ENCODE assay signal across 8 cellular contexts in the genomic region with DNA sequence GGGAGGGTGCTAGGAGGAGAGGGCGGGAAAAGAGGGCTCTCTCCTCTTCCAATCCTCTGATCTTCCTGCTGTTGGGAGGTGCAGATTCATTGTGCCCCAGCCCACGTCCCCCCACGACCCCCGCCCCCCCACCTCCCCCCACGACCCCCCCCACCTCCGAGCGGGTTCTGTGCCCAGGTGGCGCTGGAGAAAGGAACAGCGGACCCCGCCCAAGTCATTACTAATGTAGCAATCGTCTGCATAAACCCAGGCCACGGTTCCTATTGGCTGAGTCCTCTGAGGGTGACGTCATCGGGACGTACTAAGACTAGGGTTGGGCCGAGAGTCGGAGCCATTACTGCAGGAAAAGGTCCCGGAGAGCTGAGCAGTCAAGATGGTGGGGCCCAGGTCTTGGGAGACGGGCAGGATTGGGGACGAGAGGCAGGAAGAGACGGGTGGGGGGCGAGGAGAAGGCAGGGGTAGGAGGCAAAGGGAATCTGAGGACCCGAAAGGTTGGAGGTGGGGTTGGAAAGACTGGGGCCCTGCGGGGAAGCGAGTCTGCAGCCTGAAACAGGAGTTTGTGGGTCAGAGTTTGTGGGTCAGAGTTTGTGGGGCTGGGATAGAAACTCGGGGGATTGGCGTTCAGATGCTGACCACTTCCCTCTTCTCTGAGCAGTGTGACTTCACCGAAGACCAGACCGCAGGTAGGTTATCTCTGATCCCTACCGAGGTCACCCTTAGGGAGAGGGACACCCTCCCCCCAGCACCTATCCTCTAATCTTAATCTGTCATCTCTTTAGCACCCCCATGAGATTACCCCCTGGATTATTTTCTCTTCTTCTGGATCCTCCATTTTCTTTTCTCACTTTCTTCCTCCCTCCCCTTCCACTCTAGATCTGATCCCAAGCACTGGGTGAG. TPM values are rescaled to one million over a fixed set of nuclear protein-coding genes. Genes with fewer than 3 reads are reported as not detected.
A peak's percentile ranks its signal among the peaks of the same experiment; 100 is the strongest.
DNase-seq lines count a peak whose midpoint lies in the region; ATAC-seq and TF ChIP-seq lines count a peak whose summit lies in the region.

Gene MYL6 (plus strand): TSS at position 331 of the 897 bp plus-strand sequence. CDS start 43 bp downstream, at position 374.

- no peaks in the 10 kb centered on the region for H3K27me3 ChIP-seq in DOHH2 (ENCODE audit: control insufficient read depth, low read length)

- peak within 1 kb of the TSS; percentile 94 for H3K4me2 ChIP-seq in DOHH2 (ENCODE audit: low read length)

- intact Hi-C loops in activated T-helper 2 cell treated with anti-CD3 and anti-CD28 coated beads, Interferon-gamma antibody, Interleukin-2, Interleukin-4, amounts not matched to agents 10 μg/mL and 5 μg/mL and 100 μg/mL, durations not matched to agents 14 hours and 24 hours and 36 hours (cut with micrococcal nuclease) = loop anchor here (1.0 to 5.0 kb wide), 4 partner anchors 31 to 954 kb away; partner anchors contain the start of genes SMARCC2, STAT6 and ZC3H10

- peaks cover 15% of the 10 kb centered on the region for H4K20me1 ChIP-seq in DOHH2 (ENCODE audit: control insufficient read depth, insufficient read depth, low read depth, low read length)

- peaks cover 20% of the 10 kb centered on the region for H3F3A ChIP-seq in DOHH2 (ENCODE audit: control insufficient read depth, insufficient read depth)

- CTCF ChIA-PET in RWPE1 (lab: Yijun Ruan, JAX) = interaction anchor here (0.5 to 0.6 kb wide), 3 partner anchors 30 to 38 kb away, joined by 3 to 7 read pairs (median 4); no protein-coding TSS in a partner anchor

- TF ChIP-seq CTCF in DOHH2 (IDR thresholded peaks at IDR 0.05; ENCODE audit: low read depth, low read length, poor library complexity, severe bottlenecking) (no peak), LNCaP clone FGC (IDR thresholded peaks at IDR 0.05; ENCODE audit: control insufficient read depth, extremely low read depth, insufficient read depth) (0 out of 2 replicates have a peak, but pooled peaks have one; percentile 15), RWPE1 (conservative IDR thresholded peaks at IDR 0.05; ENCODE audit: low read depth) (no peak; the same call in 1 of the 2 replicates), fibroblast of pulmonary artery (IDR thresholded peaks at IDR 0.05; ENCODE audit: low read length, missing control alignments) (no peak)

- H3K27me3 Mint-ChIP-seq in activated T-helper 2 cell treated with anti-CD3 and anti-CD28 coated beads, Interferon-gamma antibody, Interleukin-2, Interleukin-4, amounts not matched to agents 10 μg/mL and 5 μg/mL and 100 μg/mL, durations not matched to agents 14 hours and 24 hours and 36 hours (ENCODE audit: low read depth) = no peaks in the 10 kb centered on the region
- H3K27me3 Mint-ChIP-seq in natural killer cell treated with Interleukin-12 subunit alpha and Interleukin-12 subunit beta and Interleukin-15 and Interleukin-18, amount 100 ng/mL, for 72 hours = no peaks in the 10 kb centered on the region

- peaks cover 54% of the 10 kb centered on the region for H3K4me1 Mint-ChIP-seq in activated T-helper 2 cell treated with anti-CD3 and anti-CD28 coated beads, Interferon-gamma antibody, Interleukin-2, Interleukin-4, amounts not matched to agents 10 μg/mL and 5 μg/mL and 100 μg/mL, durations not matched to agents 14 hours and 24 hours and 36 hours (ENCODE audit: low read depth)
- H3K4me1 Mint-ChIP-seq in natural killer cell treated with Interleukin-12 subunit alpha and Interleukin-12 subunit beta and Interleukin-15 and Interleukin-18, amount 100 ng/mL, for 72 hours (ENCODE audit: low read depth in 2 of 2) = peaks cover 42 to 48% of the 10 kb centered on the region in 2 donors

- H3K27ac ChIP-seq in DOHH2 (ENCODE audit: low read depth, low read length) (peak within 1 kb of the TSS; percentile 78), RWPE1 (peak within 1 kb of the TSS; percentile 97)

- H3K27ac Mint-ChIP-seq in activated T-helper 2 cell treated with anti-CD3 and anti-CD28 coated beads, Interferon-gamma antibody, Interleukin-2, Interleukin-4, amounts not matched to agents 10 μg/mL and 5 μg/mL and 100 μg/mL, durations not matched to agents 14 hours and 24 hours and 36 hours = peak within 1 kb of the TSS; percentile 91
- peak within 1 kb of the TSS; percentile 94 to 98 for H3K27ac Mint-ChIP-seq in natural killer cell treated with Interleukin-12 subunit alpha and Interleukin-12 subunit beta and Interleukin-15 and Interleukin-18, amount 100 ng/mL, for 72 hours

- POLR2A ChIA-PET in RWPE1 (lab: Yijun Ruan, JAX; ENCODE audit: low non-redundant PET) = interaction anchor here (0.6 to 1.4 kb wide), 3 partner anchors 30 to 38 kb away, joined by 3 to 6 read pairs (median 3); partner anchors contain the start of gene ESYT1

- peaks cover 50% of the 10 kb centered on the region for H3K79me2 ChIP-seq in DOHH2 (ENCODE audit: control insufficient read depth, low read length)

- H3K9me3 ChIP-seq in DOHH2 (ENCODE audit: control insufficient read depth, insufficient read depth, low read length) = no peaks in the 10 kb centered on the region

- H3K4me3 ChIP-seq in DOHH2 (ENCODE audit: low read length) (peak within 1 kb of the TSS; percentile 91), LNCaP clone FGC (ENCODE audit: low read depth, low read length) (peak within 1 kb of the TSS; percentile 90), fibroblast of pulmonary artery (replicated peaks; ENCODE audit: low read depth, low read length) (peak within 1 kb of the TSS; percentile 99)

- peaks cover 41% of the 10 kb centered on the region for H3K4me1 ChIP-seq in DOHH2 (ENCODE audit: control insufficient read depth, low read length)

- peak; percentile 91 to 95 for ATAC-seq in natural killer cell treated with Interleukin-12 subunit alpha and Interleukin-12 subunit beta and Interleukin-15 and Interleukin-18, amount 100 ng/mL, for 72 hours
- ATAC-seq in stimulated activated naive CD8-positive, alpha-beta T cell treated with anti-CD3 and anti-CD28 coated beads, Interleukin-15, Interleukin-2, amounts not matched to agents 100 U/mL and 50 U/mL, for 24 hours = peak; percentile 88

- H3K36me3 ChIP-seq in DOHH2 (ENCODE audit: control insufficient read depth, low read length) = peaks cover 64% of the 10 kb centered on the region

- peak within 1 kb of the TSS; percentile 97 for H3K4me3 Mint-ChIP-seq in activated T-helper 2 cell treated with anti-CD3 and anti-CD28 coated beads, Interferon-gamma antibody, Interleukin-2, Interleukin-4, amounts not matched to agents 10 μg/mL and 5 μg/mL and 100 μg/mL, durations not matched to agents 14 hours and 24 hours and 36 hours (ENCODE audit: low read depth)
- peak within 1 kb of the TSS; percentile 100 for H3K4me3 Mint-ChIP-seq in natural killer cell treated with Interleukin-12 subunit alpha and Interleukin-12 subunit beta and Interleukin-15 and Interleukin-18, amount 100 ng/mL, for 72 hours

- H3K36me3 Mint-ChIP-seq in activated T-helper 2 cell treated with anti-CD3 and anti-CD28 coated beads, Interferon-gamma antibody, Interleukin-2, Interleukin-4, amounts not matched to agents 10 μg/mL and 5 μg/mL and 100 μg/mL, durations not matched to agents 14 hours and 24 hours and 36 hours (ENCODE audit: low read depth) = peaks cover 68% of the 10 kb centered on the region
- peaks cover 35% of the 10 kb centered on the region for H3K36me3 Mint-ChIP-seq in natural killer cell treated with Interleukin-12 subunit alpha and Interleukin-12 subunit beta and Interleukin-15 and Interleukin-18, amount 100 ng/mL, for 72 hours

- no peaks in the 10 kb centered on the region for H3K9me3 Mint-ChIP-seq in activated T-helper 2 cell treated with anti-CD3 and anti-CD28 coated beads, Interferon-gamma antibody, Interleukin-2, Interleukin-4, amounts not matched to agents 10 μg/mL and 5 μg/mL and 100 μg/mL, durations not matched to agents 14 hours and 24 hours and 36 hours
- no peaks in the 10 kb centered on the region for H3K9me3 Mint-ChIP-seq in natural killer cell treated with Interleukin-12 subunit alpha and Interleukin-12 subunit beta and Interleukin-15 and Interleukin-18, amount 100 ng/mL, for 72 hours

- DNase-seq in H4 (ENCODE audit: low spot score) (peak; percentile 99), LNCaP clone FGC (ENCODE audit: low read depth) (peak; percentile 94), RWPE1 (ENCODE audit: low spot score) (peak; percentile 98), fibroblast of pulmonary artery (ENCODE audit: low read depth) (peak; percentile 99)
- DNase-seq in activated T-helper 2 cell treated with anti-CD3 and anti-CD28 coated beads, Interferon-gamma antibody, Interleukin-2, Interleukin-4, amounts not matched to agents 10 μg/mL and 5 μg/mL and 100 μg/mL, durations not matched to agents 14 hours and 24 hours and 36 hours (ENCODE audit: low spot score) = peak; percentile 92
- DNase-seq in natural killer cell treated with Interleukin-12 subunit alpha and Interleukin-12 subunit beta and Interleukin-15 and Interleukin-18, amount 100 ng/mL, for 72 hours (ENCODE audit: low spot score) = peak; percentile 94
- DNase-seq in stimulated activated naive CD8-positive, alpha-beta T cell treated with anti-CD3 and anti-CD28 coated beads, Interleukin-15, Interleukin-2, amounts not matched to agents 100 U/mL and 50 U/mL, for 24 hours = peak; percentile 91

- no peaks in the 10 kb centered on the region for H3K9me2 ChIP-seq in DOHH2 (replicated peaks; ENCODE audit: control insufficient read depth, low read length)

RNA-seq across cellular contexts. Expression of gene MYL6, which starts in this region (rescaled TPM):
- 2,426 and 2,616 TPM in 2 replicates for total RNA-seq in H4 (2014; rRNA removed; shearing (Covaris generic))
- 1,051 and 1,067 TPM in 2 replicates for total RNA-seq in activated T-helper 2 cell treated with anti-CD3 and anti-CD28 coated beads, Interferon-gamma antibody, Interleukin-2, Interleukin-4, amounts not matched to agents 10 μg/mL and 5 μg/mL and 100 μg/mL, durations not matched to agents 14 hours and 24 hours and 36 hours
- 1,000 to 10,000 TPM; 1,441 to 1,555 TPM for total RNA-seq in natural killer cell treated with Interleukin-12 subunit alpha and Interleukin-12 subunit beta and Interleukin-15 and Interleukin-18, amount 100 ng/mL, for 72 hours

Comparison
In these comparisons a context has a peak if more than half of its experiments do, and no peak if none do; other contexts are left out.
1. Peak in every context shown above with its lines: DNase-seq, ATAC-seq, H3K4me3 ChIP-seq and H3K27ac ChIP-seq.